Comparison of ENCODE assay signal across 8 cellular contexts in genomic region chr17:2244545-2245525, GRCh38. TPM values are rescaled to one million over a fixed set of nuclear protein-coding genes. Genes with fewer than 3 reads are reported as not detected.
A peak's percentile ranks its signal among the peaks of the same experiment; 100 is the strongest.
DNase-seq lines count a peak whose midpoint lies in the region; ATAC-seq and TF ChIP-seq lines count a peak whose summit lies in the region.

No MANE protein-coding gene starts in this region.

- no peaks in the 10 kb centered on the region for H3K27me3 ChIP-seq in foreskin keratinocyte
- H3K27me3 ChIP-seq in subcutaneous abdominal adipose tissue (ENCODE audit: control insufficient read depth in 5 of 5, insufficient read depth in 4 of 5, low read length in 5 of 5) = no peaks in the 10 kb centered on the region

- H3K27ac ChIP-seq in foreskin keratinocyte (no peak overlapping the region), subcutaneous abdominal adipose tissue (ENCODE audit: low read depth, low read length) (peak overlapping the region; percentile 39)

- H3K4me1 ChIP-seq in foreskin keratinocyte = peaks cover 6% of the 10 kb centered on the region
- peaks cover 10 to 28% (median 18%) of the 10 kb centered on the region in 5 donors for H3K4me1 ChIP-seq in subcutaneous abdominal adipose tissue (ENCODE audit: control insufficient read depth in 5 of 5, insufficient read depth in 5 of 5, low read length in 5 of 5)

- H3K4me3 ChIP-seq in LNCaP clone FGC (ENCODE audit: low read depth, low read length) (no peak overlapping the region), subcutaneous abdominal adipose tissue (ENCODE audit: low read depth in 1 of 5, low read length in 5 of 5) (no peak overlapping the region)

- DNase-seq in GM10248 (ENCODE audit: extremely low spot score) = peak; percentile 78
- peak; percentile 32 for DNase-seq in LNCaP clone FGC (ENCODE audit: low read depth)
- peak; percentile 66 for DNase-seq in SHP77 treated with DMSO at 0.1 percent for 48 hours (lab: John Stamatoyannopoulos, UW)
- DNase-seq in activated gamma-delta T cell (lab: John Stamatoyannopoulos, UW) = peak; percentile 42
- peak in 1 of 2 donors; percentile 53 for DNase-seq in foreskin keratinocyte
- DNase-seq in occipital lobe (lab: John Stamatoyannopoulos, UW) = peak; percentile 71

- ATAC-seq in foreskin keratinocyte (peak; percentile 61), GM19455 (IDR thresholded peaks at IDR 0.05; ENCODE audit: unreplicated experiment) (no peak)

- H3K9me3 ChIP-seq in subcutaneous abdominal adipose tissue (ENCODE audit: control insufficient read depth in 5 of 5, low read length in 5 of 5) = no peaks in the 10 kb centered on the region

- CTCF ChIA-PET in GM10248 (lab: Yijun Ruan, JAX) = interaction anchor here (0.7 to 4.7 kb wide), 67 partner anchors 9 to 525 kb away, joined by 3 to 205 read pairs (median 6); partner anchors contain the start of genes HIC1, OVCA2, SMG6 and SRR

- peaks cover 3 to 21% (median 5%) of the 10 kb centered on the region in 5 donors for H3K36me3 ChIP-seq in subcutaneous abdominal adipose tissue (ENCODE audit: control insufficient read depth in 5 of 5, insufficient read depth in 5 of 5, low read length in 5 of 5)

- peak overlapping the region in 1 of 5 donors; percentile 16 for H3K9ac ChIP-seq in subcutaneous abdominal adipose tissue (ENCODE audit: low read length in 5 of 5)

- TF ChIP-seq CTCF in GM10248 (IDR thresholded peaks at IDR 0.05; ENCODE audit: control extremely low read depth, extremely low read depth, low read depth, missing control alignments) (peak; percentile 100), LNCaP clone FGC (IDR thresholded peaks at IDR 0.05; ENCODE audit: control insufficient read depth, extremely low read depth, insufficient read depth) (peak; percentile 100), foreskin keratinocyte (conservative IDR thresholded peaks at IDR 0.05) (peak; percentile 99)

- POLR2A ChIA-PET in GM10248 (lab: Yijun Ruan, JAX) = interaction anchor here (0.6 to 1.5 kb wide), 8 partner anchors 9 to 201 kb away, joined by 3 to 19 read pairs (median 6); partner anchors contain the start of gene HIC1

RNA-seq across cellular contexts. Expression of gene SMG6, which starts 58.8 kb away (rescaled TPM):
- 18.5 and 19.9 TPM in 2 replicates for total RNA-seq in foreskin keratinocyte
- 19.1 and 22.0 TPM in 2 replicates for polyA plus RNA-seq in foreskin keratinocyte
- total RNA-seq in occipital lobe = 19.8 TPM

RNA-seq across cellular contexts. Expression of gene SRR, which starts 58.9 kb away (rescaled TPM):
- total RNA-seq in foreskin keratinocyte (9.4 and 13.5 TPM in 2 replicates), occipital lobe (57.9 TPM)
- polyA plus RNA-seq in foreskin keratinocyte = 10.5 and 11.5 TPM in 2 replicates
